In genomic region chr4:99856166-99856565, GRCh38 we compare ENCODE assay signal across 9 cellular contexts. TPM values are rescaled to one million over a fixed set of nuclear protein-coding genes. Genes with fewer than 3 reads are reported as not detected.
DNase-seq lines count a peak whose midpoint lies in the region; ATAC-seq and TF ChIP-seq lines count a peak whose summit lies in the region.
"Had no signal": no experiment of that assay in that cellular context is flagged by ENCODE, and none has a peak within 500 bp of the region (broad histone marks: within the 10 kb centered on the region; RNA-seq: fewer than 3 reads in every experiment).

No MANE protein-coding gene starts in this region.

- peak overlapping the region; percentile 71; the same call in 1 of the 2 replicates for H2AFZ ChIP-seq in Loucy (ENCODE audit: low read length)

- no peak overlapping the region for H3K9ac ChIP-seq in Loucy (ENCODE audit: low read depth, low read length, poor library complexity, severe bottlenecking)

- no peaks in the 10 kb centered on the region for H3K79me2 ChIP-seq in Loucy (ENCODE audit: insufficient read depth, low read length)

- no peaks in the 10 kb centered on the region for H3K27me3 ChIP-seq in CD4-positive, alpha-beta memory T cell (ENCODE audit: insufficient read depth, low read length)
- H3K27me3 ChIP-seq in Loucy (ENCODE audit: insufficient read depth, low read length, poor library complexity, severe bottlenecking): no peaks in the 10 kb centered on the region

- H4K20me1 ChIP-seq in Loucy (ENCODE audit: insufficient read depth, low read length, poor library complexity, severe bottlenecking): no peaks in the 10 kb centered on the region

- intact Hi-C loops in CD4-positive, alpha-beta memory T cell (cut with micrococcal nuclease): no loop called here

- H3K27me3 Mint-ChIP-seq in CD4-positive, alpha-beta memory T cell: no peaks in the 10 kb centered on the region
- no peaks in the 10 kb centered on the region for H3K27me3 Mint-ChIP-seq in memory B cell
- H3K27me3 Mint-ChIP-seq in type B pancreatic cell: no peaks in the 10 kb centered on the region

- ATAC-seq in memory B cell (ENCODE audit: low read depth) (no peak), HG03025 (IDR thresholded peaks at IDR 0.05; ENCODE audit: low FRiP score, unreplicated experiment) (no peak)

- H3K27ac Mint-ChIP-seq in CD4-positive, alpha-beta memory T cell: peak overlapping the region; percentile 71 to 94 (median 85)
- peak overlapping the region; percentile 79 for H3K27ac Mint-ChIP-seq in memory B cell
- H3K27ac Mint-ChIP-seq in type B pancreatic cell: no peak overlapping the region

- peak overlapping the region; percentile 26 to 76 (median 46) for H3K4me3 Mint-ChIP-seq in CD4-positive, alpha-beta memory T cell
- H3K4me3 Mint-ChIP-seq in memory B cell: no peak overlapping the region
- H3K4me3 Mint-ChIP-seq in type B pancreatic cell: no peak overlapping the region

- peaks cover 26 to 47% (median 36%) of the 10 kb centered on the region in 4 donors for H3K4me1 Mint-ChIP-seq in CD4-positive, alpha-beta memory T cell
- H3K4me1 Mint-ChIP-seq in memory B cell (peaks cover 37% of the 10 kb centered on the region), type B pancreatic cell (ENCODE audit: unreplicated experiment) (no peaks in the 10 kb centered on the region)

- CTCF ChIA-PET in CD4-positive, alpha-beta memory T cell (lab: Charles Lee; ENCODE audit: partially characterized antibody): interaction anchor here (1.7 to 3.6 kb wide), 4 partner anchors 45 to 94 kb away, joined by 4 to 19 read pairs (median 12); partner anchors contain the start of gene H2AZ1

- H3K4me1 ChIP-seq in CD4-positive, alpha-beta memory T cell (ENCODE audit: insufficient read depth, low read length): peaks cover 43% of the 10 kb centered on the region
- H3K4me1 ChIP-seq in Loucy (ENCODE audit: insufficient read depth, low read length, poor library complexity, severe bottlenecking): no peaks in the 10 kb centered on the region

- TF ChIP-seq CTCF in Loucy (conservative IDR thresholded peaks at IDR 0.05; ENCODE audit: low read length) (no peak), type B pancreatic cell (conservative IDR thresholded peaks at IDR 0.05) (no peak)

- H3K36me3 ChIP-seq in CD4-positive, alpha-beta memory T cell (ENCODE audit: insufficient read depth, low read length): no peaks in the 10 kb centered on the region
- H3K36me3 ChIP-seq in Loucy (ENCODE audit: insufficient read depth, low read length): no peaks in the 10 kb centered on the region

- POLR2A ChIA-PET in CD4-positive, alpha-beta memory T cell (lab: Charles Lee; ENCODE audit: partially characterized antibody): interaction anchor here (1.2 to 2.5 kb wide), 4 partner anchors 9 to 93 kb away, joined by 3 to 13 read pairs (median 6); partner anchors contain the start of genes DAPP1 and DNAJB14

- no peaks in the 10 kb centered on the region for H3K9me3 ChIP-seq in CD4-positive, alpha-beta memory T cell (ENCODE audit: control insufficient read depth in 1 of 2, low read length in 2 of 2)
- no peaks in the 10 kb centered on the region for H3K9me3 ChIP-seq in Loucy (ENCODE audit: insufficient read depth, low read depth, low read length)

- DNase-seq in CD4-positive, alpha-beta memory T cell: peak in 1 of 5 donors; percentile 56
- DNase-seq in amniotic epithelial cell (ENCODE audit: low read depth) (peak; percentile 71), memory B cell (ENCODE audit: low spot score in 2 of 2) (no peak), NCI-H1092 treated with DMSO at 0.1 percent for 48 hours (lab: John Stamatoyannopoulos, UW) (no peak), type B pancreatic cell (ENCODE audit: extremely low spot score, unreplicated experiment) (no peak), NCI-H345 (lab: John Stamatoyannopoulos, UW) (no peak)
- DNase-seq: left cardiac atrium had no signal

- peaks cover 31 to 37% of the 10 kb centered on the region in 2 donors for H3K36me3 Mint-ChIP-seq in CD4-positive, alpha-beta memory T cell
- H3K36me3 Mint-ChIP-seq in memory B cell: peaks cover 23% of the 10 kb centered on the region
- no peaks in the 10 kb centered on the region for H3K36me3 Mint-ChIP-seq in type B pancreatic cell

- peak overlapping the region; percentile 39 for H3K4me2 ChIP-seq in Loucy (ENCODE audit: low read depth, low read length, poor library complexity, severe bottlenecking)

- no peaks in the 10 kb centered on the region for H3K9me2 ChIP-seq in Loucy (replicated peaks; ENCODE audit: low read depth, low read length)

- H3K9me3 Mint-ChIP-seq in CD4-positive, alpha-beta memory T cell: no peaks in the 10 kb centered on the region
- H3K9me3 Mint-ChIP-seq in memory B cell: no peaks in the 10 kb centered on the region
- H3K9me3 Mint-ChIP-seq in type B pancreatic cell: no peaks in the 10 kb centered on the region

- H3F3A ChIP-seq in Loucy (ENCODE audit: low read depth): no peaks in the 10 kb centered on the region

- peak overlapping the region; percentile 25 for H3K27ac ChIP-seq in CD4-positive, alpha-beta memory T cell (ENCODE audit: low read depth, low read length)

- no peak overlapping the region for H3K4me3 ChIP-seq in CD4-positive, alpha-beta memory T cell (ENCODE audit: low read length in 2 of 2)
- H3K4me3 ChIP-seq in Loucy (ENCODE audit: low read length, poor library complexity, severe bottlenecking): no peak overlapping the region

RNA-seq across cellular contexts. Expression of gene LAMTOR3, which starts 38.1 kb away (rescaled TPM):
- total RNA-seq in CD4-positive, alpha-beta memory T cell: 10 to 100 TPM; 24.2 to 27.0 TPM
- 10 to 100 TPM; 29.0 to 45.6 TPM for polyA plus RNA-seq in CD4-positive, alpha-beta memory T cell
- total RNA-seq in type B pancreatic cell (ENCODE audit: low replicate concordance): 47.1 and 54.0 TPM in 2 replicates

RNA-seq across cellular contexts. Expression of gene DAPP1, which starts 39.5 kb away (rescaled TPM):
- total RNA-seq in CD4-positive, alpha-beta memory T cell: 10 to 100 TPM; 21.3 to 23.0 TPM
- 10 to 100 TPM; 16.8 to 27.7 TPM for polyA plus RNA-seq in CD4-positive, alpha-beta memory T cell
- total RNA-seq in type B pancreatic cell (ENCODE audit: low replicate concordance): 10.6 and 41.8 TPM in 2 replicates

Comparison
In these comparisons a context has a peak if more than half of its experiments do, and no peak if none do; other contexts are left out.
1. H3K4me3 Mint-ChIP-seq: peak in CD4-positive, alpha-beta memory T cell (8 of 8); none in memory B cell (single experiment) and type B pancreatic cell (single experiment).